8 cellular contexts compared by ENCODE assay signal in the genomic region with DNA sequence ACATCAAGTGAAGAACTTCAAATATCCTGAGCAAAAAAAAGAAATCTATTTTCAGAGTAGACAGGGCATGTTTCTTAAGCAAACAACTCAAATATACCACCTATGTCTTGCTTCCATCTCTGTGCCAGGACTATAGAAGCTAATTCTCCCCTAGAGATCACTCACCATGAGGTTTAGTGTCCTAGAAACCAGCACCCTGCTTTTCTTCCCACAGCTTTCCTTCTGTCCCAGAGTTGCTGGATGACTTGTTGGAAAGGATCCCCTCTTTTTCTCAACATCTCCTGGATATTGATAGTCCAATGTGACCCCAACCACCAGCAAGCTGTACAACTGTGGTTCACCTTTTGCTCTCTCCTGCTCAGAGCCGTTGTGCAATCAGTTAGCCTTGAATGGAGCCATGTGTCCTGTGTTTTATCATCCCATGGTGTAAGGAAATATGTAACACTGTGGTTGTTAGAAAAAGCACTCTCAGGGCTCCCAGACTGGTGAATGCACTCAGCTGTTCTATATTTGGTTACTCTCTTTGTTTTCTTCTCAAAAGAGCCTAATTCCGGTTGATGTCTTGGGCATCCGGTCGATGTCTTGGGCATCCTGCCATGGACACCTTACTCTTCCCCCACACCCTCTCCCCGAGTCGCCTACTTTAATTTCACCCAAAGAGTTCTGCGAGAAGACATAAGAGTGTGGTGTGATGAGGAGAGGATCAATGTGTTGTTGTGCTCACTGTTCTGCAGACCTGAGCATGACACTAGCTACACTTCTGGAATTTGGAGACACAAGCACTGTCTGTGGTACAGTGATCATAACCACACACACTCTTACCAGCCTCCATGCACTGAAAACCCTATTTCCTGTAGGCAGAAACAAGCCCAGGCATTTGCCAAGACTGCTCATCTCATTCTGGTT. TPM values are rescaled to one million over a fixed set of nuclear protein-coding genes. Genes with fewer than 3 reads are reported as not detected.
DNase-seq lines count a peak whose midpoint lies in the region; ATAC-seq and TF ChIP-seq lines count a peak whose summit lies in the region.

No MANE protein-coding gene starts in this region.

- H3K4me3 ChIP-seq in gastroesophageal sphincter: no peak overlapping the region
- no peak overlapping the region for H3K4me3 ChIP-seq in uterus

- H3K27ac ChIP-seq in gastroesophageal sphincter (no peak overlapping the region), uterus (no peak overlapping the region)

- H3K4me3 Mint-ChIP-seq in activated CD4-positive, alpha-beta T cell treated with anti-CD3 and anti-CD28 coated beads, Interleukin-2, amount 10 ng/mL, durations not matched to agents 7 days and 5 days: peak overlapping the region; percentile 65
- H3K4me3 Mint-ChIP-seq in osteocyte (ENCODE audit: unreplicated experiment): no peak overlapping the region

- 26 to 55% methylated on average over 3 to 7 of the region's 7 CpGs for WGBS in gastroesophageal sphincter (ENCODE audit: low coverage in 1 of 2), 2 donors

- H3K27ac Mint-ChIP-seq in activated CD4-positive, alpha-beta T cell treated with anti-CD3 and anti-CD28 coated beads, Interleukin-2, amount 10 ng/mL, durations not matched to agents 7 days and 5 days: peak overlapping the region; percentile 80
- no peak overlapping the region for H3K27ac Mint-ChIP-seq in osteocyte (ENCODE audit: unreplicated experiment)

- CTCF ChIA-PET in activated CD4-positive, alpha-beta T cell treated with anti-CD3 and anti-CD28 coated beads, Interleukin-2, amount 10 ng/mL, durations not matched to agents 7 days and 5 days (lab: Charles Lee): interaction anchor here (0.7 to 1.3 kb wide), 3 partner anchors 10 to 460 kb away, joined by 3 to 4 read pairs (median 4); no protein-coding TSS in a partner anchor

- no peaks in the 10 kb centered on the region for H3K9me3 Mint-ChIP-seq in activated CD4-positive, alpha-beta T cell treated with anti-CD3 and anti-CD28 coated beads, Interleukin-2, amount 10 ng/mL, durations not matched to agents 7 days and 5 days
- H3K9me3 Mint-ChIP-seq in osteocyte (ENCODE audit: unreplicated experiment): no peaks in the 10 kb centered on the region

- DNase-seq in stimulated activated CD4-positive, alpha-beta T cell treated with anti-CD3 and anti-CD28 coated beads, Interleukin-4, amount 100 ng/mL, for 24 hours: peak; percentile 16
- DNase-seq in stimulated activated CD4-positive, alpha-beta T cell treated with anti-CD3 and anti-CD28 coated beads, Interleukin-2, amount 100 ng/mL, for 48 hours: no peak
- peak; percentile 52 for DNase-seq in activated CD4-positive, alpha-beta T cell treated with anti-CD3 and anti-CD28 coated beads, Interleukin-2, amount 10 ng/mL, durations not matched to agents 7 days and 5 days
- DNase-seq in uterus (peak; percentile 18 to 40), amniotic stem cell (lab: John Stamatoyannopoulos, UW) (no peak), osteocyte (ENCODE audit: extremely low spot score, unreplicated experiment) (no peak)

- H3K36me3 ChIP-seq in gastroesophageal sphincter (no peaks in the 10 kb centered on the region), uterus (no peaks in the 10 kb centered on the region)

- intact Hi-C loops in uterus (cut with DNase I; ENCODE audit: low total_unique reads): no loop called here

- H3K9me3 ChIP-seq in gastroesophageal sphincter (no peaks in the 10 kb centered on the region), uterus (no peaks in the 10 kb centered on the region)

- H3K4me1 ChIP-seq in gastroesophageal sphincter (peaks cover 0 to 48% (median 0%) of the 10 kb centered on the region in 3 donors), uterus (no peaks in the 10 kb centered on the region)

- no peaks in the 10 kb centered on the region for H3K36me3 Mint-ChIP-seq in activated CD4-positive, alpha-beta T cell treated with anti-CD3 and anti-CD28 coated beads, Interleukin-2, amount 10 ng/mL, durations not matched to agents 7 days and 5 days (ENCODE audit: low read depth)
- H3K36me3 Mint-ChIP-seq in osteocyte (ENCODE audit: unreplicated experiment): no peaks in the 10 kb centered on the region

- H3K4me1 Mint-ChIP-seq in activated CD4-positive, alpha-beta T cell treated with anti-CD3 and anti-CD28 coated beads, Interleukin-2, amount 10 ng/mL, durations not matched to agents 7 days and 5 days: peaks cover 46% of the 10 kb centered on the region
- peaks cover 4% of the 10 kb centered on the region for H3K4me1 Mint-ChIP-seq in osteocyte (ENCODE audit: unreplicated experiment)

- H3K27me3 ChIP-seq in gastroesophageal sphincter: no peaks in the 10 kb centered on the region
- H3K27me3 ChIP-seq in uterus: no peaks in the 10 kb centered on the region

- peaks cover 13% of the 10 kb centered on the region for H3K27me3 Mint-ChIP-seq in activated CD4-positive, alpha-beta T cell treated with anti-CD3 and anti-CD28 coated beads, Interleukin-2, amount 10 ng/mL, durations not matched to agents 7 days and 5 days
- no peaks in the 10 kb centered on the region for H3K27me3 Mint-ChIP-seq in osteocyte (ENCODE audit: unreplicated experiment)

- TF ChIP-seq POLR2A in gastroesophageal sphincter (IDR thresholded peaks at IDR 0.05) (no peak), uterus (IDR thresholded peaks at IDR 0.05) (no peak)

- TF ChIP-seq CTCF in gastroesophageal sphincter (IDR thresholded peaks at IDR 0.05): no peak
- no peak for TF ChIP-seq CTCF in uterus (IDR thresholded peaks at IDR 0.05)
- TF ChIP-seq CTCF in osteocyte (IDR thresholded peaks at IDR 0.05): no peak

- POLR2A ChIA-PET in activated CD4-positive, alpha-beta T cell treated with anti-CD3 and anti-CD28 coated beads, Interleukin-2, amount 10 ng/mL, durations not matched to agents 7 days and 5 days (lab: Charles Lee): no interaction called here

- ATAC-seq in gastroesophageal sphincter: peak; percentile 69
- no peak for ATAC-seq in GM21447 (IDR thresholded peaks at IDR 0.05; ENCODE audit: unreplicated experiment)

- TF ChIP-seq EP300 in gastroesophageal sphincter (IDR thresholded peaks at IDR 0.05): no peak

RNA-seq across cellular contexts. Expression of a gene that starts 1.7 kb away (rescaled TPM):
- 1 to 10 TPM; 2.2 to 2.9 TPM for total RNA-seq in activated CD4-positive, alpha-beta T cell treated with anti-CD3 and anti-CD28 coated beads, Interleukin-2, amount 10 ng/mL, durations not matched to agents 7 days and 5 days
- total RNA-seq in gastroesophageal sphincter: 10 to 100 TPM in 1 of 4 donors, 1 to 10 TPM in 3; 2.6 to 24.0 (median 4.4) TPM
- total RNA-seq in uterus: 1 to 10 TPM in 3 of 4 donors, not detected in 1; 1.1 to 2.5 (median 1.5) TPM
- total RNA-seq in osteocyte: 0.35 and 0.57 TPM in 2 replicates

Comparison
In these comparisons a context has a peak if more than half of its experiments do, and no peak if none do; other contexts are left out.
1. DNase-seq: peak in stimulated activated CD4-positive, alpha-beta T cell treated with anti-CD3 and anti-CD28 coated beads, Interleukin-4, amount 100 ng/mL, for 24 hours (single experiment), activated CD4-positive, alpha-beta T cell treated with anti-CD3 and anti-CD28 coated beads, Interleukin-2, amount 10 ng/mL, durations not matched to agents 7 days and 5 days (single experiment) and uterus (2 of 2); none in stimulated activated CD4-positive, alpha-beta T cell treated with anti-CD3 and anti-CD28 coated beads, Interleukin-2, amount 100 ng/mL, for 48 hours (0 of 2), amniotic stem cell (single experiment) and osteocyte (single experiment).